ENCODE assay signal across 1 cellular context in the genomic region with DNA sequence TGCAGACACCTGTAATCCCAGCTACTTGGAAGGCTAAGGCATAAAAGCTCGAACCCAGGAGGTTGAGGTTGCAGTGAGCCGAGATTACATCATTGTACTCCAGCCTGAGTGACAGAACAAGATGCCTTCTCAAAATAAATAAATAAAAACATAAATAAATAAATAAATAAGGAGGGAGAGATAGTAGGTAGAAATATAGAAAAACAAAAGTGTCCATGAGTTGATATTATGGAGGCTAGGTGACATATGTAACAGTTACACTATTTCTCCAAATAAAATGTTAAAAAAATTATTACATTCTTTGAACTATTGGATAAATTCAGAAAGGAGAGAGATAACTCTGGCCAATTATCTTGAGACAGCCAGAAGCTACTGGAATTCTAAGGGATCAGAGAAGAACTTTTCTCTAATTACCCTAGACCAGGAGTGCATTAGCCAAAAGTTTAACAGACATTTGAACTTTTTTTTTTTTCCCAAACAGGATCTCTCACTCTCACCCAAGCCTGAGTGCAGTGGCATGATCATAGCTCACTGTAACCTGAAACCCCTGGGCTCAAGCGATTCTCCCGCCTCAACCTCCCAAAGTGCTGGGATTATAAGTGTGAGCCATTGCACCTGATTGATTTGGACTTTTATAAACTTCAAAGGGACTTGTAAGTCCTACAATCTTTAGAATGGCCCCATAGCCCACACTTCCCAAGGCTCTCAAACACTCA.
A peak's percentile ranks its signal among the peaks of the same experiment; 100 is the strongest.
TF ChIP-seq lines count a peak whose summit lies in the region.

No MANE protein-coding gene starts in this region.

TF ChIP-seq in HEK293, 187 proteins besides CTCF, POLR2A, EP300 and RAD21 (continued from another document and continues in another):
- TF ChIP-seq ZNF26 (tag by site-specific recombination; IDR thresholded peaks at IDR 0.05) (no peak; the same call in 1 of the 2 replicates), FEZF1 (tag by site-specific recombination; IDR thresholded peaks at IDR 0.05) (no peak), ZNF792 (tag by site-specific recombination; IDR thresholded peaks at IDR 0.05) (no peak), ZNF654 (tag by site-specific recombination; IDR thresholded peaks at IDR 0.05; ENCODE audit: low read depth) (no peak), ZNF548 (tag by site-specific recombination; IDR thresholded peaks at IDR 0.05) (0 out of 2 replicates have a peak, but pooled peaks have one; percentile 48), ZNF473 (tag by site-specific recombination; IDR thresholded peaks at IDR 0.05) (no peak), YY2 (tag by site-specific recombination; IDR thresholded peaks at IDR 0.05) (no peak), ZNF624 (tag by site-specific recombination; IDR thresholded peaks at IDR 0.05) (no peak), ZFP37 (tag by site-specific recombination; IDR thresholded peaks at IDR 0.05) (no peak), ZNF660 (tag by site-specific recombination; IDR thresholded peaks at IDR 0.05) (no peak), ZBTB20 (tag by site-specific recombination; IDR thresholded peaks at IDR 0.05) (no peak), KLF16 (tag by site-specific recombination; IDR thresholded peaks at IDR 0.05) (no peak), ZNF558 (tag by site-specific recombination; IDR thresholded peaks at IDR 0.05) (peak; percentile 70; the same call in 1 of the 2 replicates), ZNF202 (tag by site-specific recombination; IDR thresholded peaks at IDR 0.05; ENCODE audit: borderline replicate concordance) (peak; percentile 79; the same call in 1 of the 2 replicates), KLF7 (tag by site-specific recombination; IDR thresholded peaks at IDR 0.05; ENCODE audit: borderline replicate concordance) (no peak), ZNF391 (tag by site-specific recombination; IDR thresholded peaks at IDR 0.05; ENCODE audit: borderline replicate concordance, low read depth) (no peak), OVOL3 (tag by site-specific recombination; IDR thresholded peaks at IDR 0.05) (peak; percentile 24; the same call in 1 of the 2 replicates), ZEB2 (tag by site-specific recombination; IDR thresholded peaks at IDR 0.05) (peak; percentile 64), ZNF239 (tag by site-specific recombination; IDR thresholded peaks at IDR 0.05) (no peak), ZNF138 (tag by site-specific recombination; IDR thresholded peaks at IDR 0.05; ENCODE audit: borderline replicate concordance) (no peak), ZNF10 (tag by site-specific recombination; IDR thresholded peaks at IDR 0.05) (peak; percentile 57), RBAK (tag by site-specific recombination; IDR thresholded peaks at IDR 0.05) (peak; percentile 90), SP7 (tag by site-specific recombination; IDR thresholded peaks at IDR 0.05) (peak; percentile 51; the same call in 1 of the 2 replicates), ZFHX2 (tag by site-specific recombination; conservative IDR thresholded peaks at IDR 0.05) (no peak), ZNF785 (tag by site-specific recombination; IDR thresholded peaks at IDR 0.05) (no peak), ZNF777 (tag by site-specific recombination; IDR thresholded peaks at IDR 0.05; ENCODE audit: borderline replicate concordance) (no peak), REST (tag by site-specific recombination; IDR thresholded peaks at IDR 0.05) (peak; percentile 39; the same call in 1 of the 2 replicates), ZNF335 (tag by site-specific recombination; conservative IDR thresholded peaks at IDR 0.05) (peak; percentile 65; the same call in 1 of the 2 replicates), BCL11A (tag by site-specific recombination; IDR thresholded peaks at IDR 0.05; ENCODE audit: low read depth) (no peak), ZNF585B (tag by site-specific recombination; IDR thresholded peaks at IDR 0.05) (no peak), ZNF394 (tag by site-specific recombination; IDR thresholded peaks at IDR 0.05; ENCODE audit: borderline replicate concordance) (peak; percentile 92; the same call in 1 of the 2 replicates), ZBTB48 (tag by site-specific recombination; IDR thresholded peaks at IDR 0.05) (peak; percentile 81), MEIS1 (CRISPR knock-in tag; IDR thresholded peaks at IDR 0.05; ENCODE audit: borderline replicate concordance) (no peak), HOXA7 (CRISPR knock-in tag; IDR thresholded peaks at IDR 0.05; ENCODE audit: borderline replicate concordance) (no peak), HOXD13 (CRISPR knock-in tag; IDR thresholded peaks at IDR 0.05; ENCODE audit: borderline replicate concordance) (no peak), ZNF211 (tag by site-specific recombination; IDR thresholded peaks at IDR 0.05; ENCODE audit: low read depth) (no peak), ZNF843 (tag by site-specific recombination; IDR thresholded peaks at IDR 0.05) (no peak), ZNF830 (tag by site-specific recombination; IDR thresholded peaks at IDR 0.05; ENCODE audit: low read depth) (no peak), ZNF133 (tag by site-specific recombination; IDR thresholded peaks at IDR 0.05) (no peak), ZBTB44 (tag by site-specific recombination; IDR thresholded peaks at IDR 0.05) (no peak; the same call in 1 of the 2 replicates), ZSCAN23 (tag by site-specific recombination; IDR thresholded peaks at IDR 0.05) (peak; percentile 35; the same call in 1 of the 2 replicates), ZNF157 (tag by site-specific recombination; IDR thresholded peaks at IDR 0.05) (no peak), ZNF292 (tag by site-specific recombination; IDR thresholded peaks at IDR 0.05; ENCODE audit: borderline replicate concordance, low read depth) (peak; percentile 80; the same call in 1 of the 2 replicates), ZNF560 (tag by site-specific recombination; IDR thresholded peaks at IDR 0.05; ENCODE audit: borderline replicate concordance) (0 out of 2 replicates have a peak, but pooled peaks have one; percentile 25), ZNF24 (tag by site-specific recombination; IDR thresholded peaks at IDR 0.05) (no peak), ZNF549 (tag by site-specific recombination; IDR thresholded peaks at IDR 0.05) (no peak), ZNF48 (tag by site-specific recombination; IDR thresholded peaks at IDR 0.05) (peak; percentile 93; the same call in 1 of the 2 replicates), ZBTB1 (tag by site-specific recombination; IDR thresholded peaks at IDR 0.05) (no peak), ZNF571 (tag by site-specific recombination; IDR thresholded peaks at IDR 0.05) (no peak), SP3 (tag by site-specific recombination; IDR thresholded peaks at IDR 0.05) (0 out of 2 replicates have a peak, but pooled peaks have one; percentile 16), ZNF311 (tag by site-specific recombination; IDR thresholded peaks at IDR 0.05; ENCODE audit: borderline replicate concordance) (no peak)
- TF ChIP-seq, protein P1, sequence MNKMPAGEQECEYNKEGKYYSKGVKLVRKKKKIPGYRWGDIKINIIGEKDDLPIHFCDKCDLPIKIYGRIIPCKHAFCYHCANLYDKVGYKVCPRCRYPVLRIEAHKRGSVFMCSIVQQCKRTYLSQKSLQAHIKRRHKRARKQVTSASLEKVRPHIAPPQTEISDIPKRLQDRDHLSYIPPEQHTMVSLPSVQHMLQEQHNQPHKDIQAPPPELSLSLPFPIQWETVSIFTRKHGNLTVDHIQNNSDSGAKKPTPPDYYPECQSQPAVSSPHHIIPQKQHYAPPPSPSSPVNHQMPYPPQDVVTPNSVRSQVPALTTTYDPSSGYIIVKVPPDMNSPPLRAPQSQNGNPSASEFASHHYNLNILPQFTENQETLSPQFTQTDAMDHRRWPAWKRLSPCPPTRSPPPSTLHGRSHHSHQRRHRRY (tag by site-specific recombination; IDR thresholded peaks at IDR 0.05): no peak
- TF ChIP-seq, protein P2, sequence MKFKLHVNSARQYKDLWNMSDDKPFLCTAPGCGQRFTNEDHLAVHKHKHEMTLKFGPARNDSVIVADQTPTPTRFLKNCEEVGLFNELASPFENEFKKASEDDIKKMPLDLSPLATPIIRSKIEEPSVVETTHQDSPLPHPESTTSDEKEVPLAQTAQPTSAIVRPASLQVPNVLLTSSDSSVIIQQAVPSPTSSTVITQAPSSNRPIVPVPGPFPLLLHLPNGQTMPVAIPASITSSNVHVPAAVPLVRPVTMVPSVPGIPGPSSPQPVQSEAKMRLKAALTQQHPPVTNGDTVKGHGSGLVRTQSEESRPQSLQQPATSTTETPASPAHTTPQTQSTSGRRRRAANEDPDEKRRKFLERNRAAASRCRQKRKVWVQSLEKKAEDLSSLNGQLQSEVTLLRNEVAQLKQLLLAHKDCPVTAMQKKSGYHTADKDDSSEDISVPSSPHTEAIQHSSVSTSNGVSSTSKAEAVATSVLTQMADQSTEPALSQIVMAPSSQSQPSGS (tag by site-specific recombination; IDR thresholded peaks at IDR 0.05; ENCODE audit: low read depth): peak; percentile 79
- TF ChIP-seq, protein P3, sequence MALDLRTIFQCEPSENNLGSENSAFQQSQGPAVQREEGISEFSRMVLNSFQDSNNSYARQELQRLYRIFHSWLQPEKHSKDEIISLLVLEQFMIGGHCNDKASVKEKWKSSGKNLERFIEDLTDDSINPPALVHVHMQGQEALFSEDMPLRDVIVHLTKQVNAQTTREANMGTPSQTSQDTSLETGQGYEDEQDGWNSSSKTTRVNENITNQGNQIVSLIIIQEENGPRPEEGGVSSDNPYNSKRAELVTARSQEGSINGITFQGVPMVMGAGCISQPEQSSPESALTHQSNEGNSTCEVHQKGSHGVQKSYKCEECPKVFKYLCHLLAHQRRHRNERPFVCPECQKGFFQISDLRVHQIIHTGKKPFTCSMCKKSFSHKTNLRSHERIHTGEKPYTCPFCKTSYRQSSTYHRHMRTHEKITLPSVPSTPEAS (tag by site-specific recombination; IDR thresholded peaks at IDR 0.05): no peak
- TF ChIP-seq, protein P4, sequence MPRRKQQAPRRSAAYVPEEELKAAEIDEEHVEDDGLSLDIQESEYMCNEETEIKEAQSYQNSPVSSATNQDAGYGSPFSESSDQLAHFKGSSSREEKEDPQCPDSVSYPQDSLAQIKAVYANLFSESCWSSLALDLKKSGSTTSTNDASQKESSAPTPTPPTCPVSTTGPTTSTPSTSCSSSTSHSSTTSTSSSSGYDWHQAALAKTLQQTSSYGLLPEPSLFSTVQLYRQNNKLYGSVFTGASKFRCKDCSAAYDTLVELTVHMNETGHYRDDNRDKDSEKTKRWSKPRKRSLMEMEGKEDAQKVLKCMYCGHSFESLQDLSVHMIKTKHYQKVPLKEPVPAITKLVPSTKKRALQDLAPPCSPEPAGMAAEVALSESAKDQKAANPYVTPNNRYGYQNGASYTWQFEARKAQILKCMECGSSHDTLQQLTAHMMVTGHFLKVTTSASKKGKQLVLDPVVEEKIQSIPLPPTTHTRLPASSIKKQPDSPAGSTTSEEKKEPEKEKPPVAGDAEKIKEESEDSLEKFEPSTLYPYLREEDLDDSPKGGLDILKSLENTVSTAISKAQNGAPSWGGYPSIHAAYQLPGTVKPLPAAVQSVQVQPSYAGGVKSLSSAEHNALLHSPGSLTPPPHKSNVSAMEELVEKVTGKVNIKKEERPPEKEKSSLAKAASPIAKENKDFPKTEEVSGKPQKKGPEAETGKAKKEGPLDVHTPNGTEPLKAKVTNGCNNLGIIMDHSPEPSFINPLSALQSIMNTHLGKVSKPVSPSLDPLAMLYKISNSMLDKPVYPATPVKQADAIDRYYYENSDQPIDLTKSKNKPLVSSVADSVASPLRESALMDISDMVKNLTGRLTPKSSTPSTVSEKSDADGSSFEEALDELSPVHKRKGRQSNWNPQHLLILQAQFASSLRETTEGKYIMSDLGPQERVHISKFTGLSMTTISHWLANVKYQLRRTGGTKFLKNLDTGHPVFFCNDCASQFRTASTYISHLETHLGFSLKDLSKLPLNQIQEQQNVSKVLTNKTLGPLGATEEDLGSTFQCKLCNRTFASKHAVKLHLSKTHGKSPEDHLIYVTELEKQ (tag by site-specific recombination; IDR thresholded peaks at IDR 0.05; ENCODE audit: borderline replicate concordance): no peak; the same call in 1 of the 2 replicates
